Comparison of ENCODE assay signal across 6 cellular contexts in the genomic region with DNA sequence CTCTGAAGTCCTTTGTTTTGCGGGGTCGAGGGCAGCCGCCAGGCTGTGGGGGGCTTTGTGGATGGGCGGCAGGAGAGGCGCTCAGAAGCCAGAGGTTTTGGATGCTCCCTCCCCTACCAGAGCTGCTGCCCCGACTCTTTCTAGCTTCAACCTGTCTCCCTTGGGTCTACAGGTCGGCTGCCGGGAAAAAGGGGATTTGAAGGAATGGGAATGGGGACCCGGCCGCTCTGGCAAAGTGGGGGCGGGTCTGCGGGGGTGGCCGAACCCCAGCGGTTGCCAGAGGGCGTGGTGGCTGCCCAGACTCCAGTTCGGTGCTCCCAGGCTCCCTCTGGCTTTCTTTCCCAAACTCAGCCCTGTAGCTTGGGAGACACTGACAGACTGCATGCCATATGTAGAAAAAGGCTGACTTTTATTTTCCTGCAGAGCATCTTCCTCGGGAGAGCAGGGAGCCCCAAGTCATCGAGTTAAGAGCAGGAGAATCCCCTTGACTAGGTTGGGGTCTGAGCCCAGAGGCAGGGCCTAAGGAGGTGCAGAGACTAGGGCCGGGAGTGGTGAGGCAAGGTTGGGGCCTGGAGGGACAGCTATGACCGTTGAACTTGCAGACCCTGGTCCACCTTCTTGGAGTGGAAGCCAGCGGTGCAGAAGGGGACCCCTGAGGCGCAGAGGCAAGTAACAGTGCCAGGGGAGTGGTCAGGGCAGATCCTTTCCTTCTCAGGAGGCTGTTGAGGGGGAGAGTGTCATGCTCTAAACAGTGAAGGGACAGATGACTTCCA. TPM values are rescaled to one million over a fixed set of nuclear protein-coding genes. Genes with fewer than 3 reads are reported as not detected.
DNase-seq lines count a peak whose midpoint lies in the region; ATAC-seq and TF ChIP-seq lines count a peak whose summit lies in the region.

No MANE protein-coding gene starts in this region.

- H3K27ac Mint-ChIP-seq in activated CD8-positive, alpha-beta memory T cell treated with anti-CD3 and anti-CD28 coated beads, Interleukin-2, amount 10 ng/mL, durations not matched to agents 7 days and 5 days = peak overlapping the region; percentile 87
- H3K27ac Mint-ChIP-seq in effector memory CD8-positive, alpha-beta T cell = peak overlapping the region; percentile 96 to 98

- TF ChIP-seq CTCF in sigmoid colon (IDR thresholded peaks at IDR 0.05) = peak in 1 of 4 experiments; percentile 28

- H3K9me3 ChIP-seq in sigmoid colon = no peaks in the 10 kb centered on the region

- H3K27me3 ChIP-seq in sigmoid colon = no peaks in the 10 kb centered on the region

- CTCF ChIA-PET in activated CD8-positive, alpha-beta memory T cell treated with anti-CD3 and anti-CD28 coated beads, Interleukin-2, amount 10 ng/mL, durations not matched to agents 7 days and 5 days (lab: Charles Lee) = interaction anchor here (0.6 to 4.9 kb wide), 11 partner anchors 9 to 226 kb away, joined by 3 to 23 read pairs (median 7); partner anchors contain the start of genes MDC1, MRPS18B, PPP1R10 and TUBB

- no peaks in the 10 kb centered on the region for H3K27me3 Mint-ChIP-seq in activated CD8-positive, alpha-beta memory T cell treated with anti-CD3 and anti-CD28 coated beads, Interleukin-2, amount 10 ng/mL, durations not matched to agents 7 days and 5 days
- H3K27me3 Mint-ChIP-seq in effector memory CD8-positive, alpha-beta T cell = no peaks in the 10 kb centered on the region

- no peak for ATAC-seq in activated CD8-positive, alpha-beta memory T cell treated with anti-CD3 and anti-CD28 coated beads, Interleukin-2, amount 10 ng/mL, durations not matched to agents 7 days and 5 days
- ATAC-seq in effector memory CD8-positive, alpha-beta T cell (replicated peaks) = no peak
- ATAC-seq in HG02610 (IDR thresholded peaks at IDR 0.05; ENCODE audit: unreplicated experiment) (no peak), GM21528 (IDR thresholded peaks at IDR 0.05; ENCODE audit: low FRiP score, unreplicated experiment) (no peak)

- peaks cover 40% of the 10 kb centered on the region for H3K4me1 Mint-ChIP-seq in activated CD8-positive, alpha-beta memory T cell treated with anti-CD3 and anti-CD28 coated beads, Interleukin-2, amount 10 ng/mL, durations not matched to agents 7 days and 5 days
- H3K4me1 Mint-ChIP-seq in effector memory CD8-positive, alpha-beta T cell (ENCODE audit: low read depth in 2 of 2) = peaks cover 44 to 63% of the 10 kb centered on the region in 2 donors

- H3K36me3 Mint-ChIP-seq in activated CD8-positive, alpha-beta memory T cell treated with anti-CD3 and anti-CD28 coated beads, Interleukin-2, amount 10 ng/mL, durations not matched to agents 7 days and 5 days = peaks cover 34% of the 10 kb centered on the region
- H3K36me3 Mint-ChIP-seq in effector memory CD8-positive, alpha-beta T cell (ENCODE audit: insufficient read depth) = peaks cover 24% of the 10 kb centered on the region

- no peak for TF ChIP-seq POLR2A in sigmoid colon (IDR thresholded peaks at IDR 0.05)

- no peak for TF ChIP-seq EP300 in sigmoid colon (IDR thresholded peaks at IDR 0.05)

- no peaks in the 10 kb centered on the region for H3K9me3 Mint-ChIP-seq in activated CD8-positive, alpha-beta memory T cell treated with anti-CD3 and anti-CD28 coated beads, Interleukin-2, amount 10 ng/mL, durations not matched to agents 7 days and 5 days (ENCODE audit: low read depth)
- no peaks in the 10 kb centered on the region for H3K9me3 Mint-ChIP-seq in effector memory CD8-positive, alpha-beta T cell

- H3K4me3 ChIP-seq in sigmoid colon = peak overlapping the region; percentile 63 to 87 (median 72)

- WGBS in sigmoid colon, 2 donors = 21 to 23% methylated on average over 22 of the region's 22 CpGs

- H3K4me3 Mint-ChIP-seq in activated CD8-positive, alpha-beta memory T cell treated with anti-CD3 and anti-CD28 coated beads, Interleukin-2, amount 10 ng/mL, durations not matched to agents 7 days and 5 days = peak overlapping the region; percentile 90
- H3K4me3 Mint-ChIP-seq in effector memory CD8-positive, alpha-beta T cell = peak overlapping the region; percentile 87 to 97

- intact Hi-C loops in sigmoid colon (cut with DNase I) = loop anchor here (1.0 to 2.0 kb wide), 2 partner anchors 28 to 71 kb away; partner anchors contain the start of genes MRPS18B and PPP1R10

- no peaks in the 10 kb centered on the region for H3K36me3 ChIP-seq in sigmoid colon

- H3K4me1 ChIP-seq in sigmoid colon = peaks cover 0 to 72% (median 65%) of the 10 kb centered on the region in 4 donors

- no peak for DNase-seq in activated CD8-positive, alpha-beta memory T cell treated with anti-CD3 and anti-CD28 coated beads, Interleukin-2, amount 10 ng/mL, durations not matched to agents 7 days and 5 days
- DNase-seq in activated CD8-positive, alpha-beta memory T cell treated with anti-CD3 and anti-CD28 coated beads for 24 hours = no peak
- DNase-seq in effector memory CD8-positive, alpha-beta T cell = no peak
- peak; percentile 73 for DNase-seq in sigmoid colon

- H3K27ac ChIP-seq in sigmoid colon = peak overlapping the region; percentile 94 to 99 (median 98)

RNA-seq across cellular contexts. Expression of gene PPP1R18, which starts 1.4 kb away (rescaled TPM):
- 100 to 1,000 TPM; 257 to 293 TPM for total RNA-seq in activated CD8-positive, alpha-beta memory T cell treated with anti-CD3 and anti-CD28 coated beads, Interleukin-2, amount 10 ng/mL, durations not matched to agents 7 days and 5 days
- 10 to 100 TPM; 32.6 to 69.8 (median 39.0) TPM for total RNA-seq in sigmoid colon
- polyA plus RNA-seq in sigmoid colon = 10 to 100 TPM; 15.0 to 51.2 (median 27.6) TPM

RNA-seq across cellular contexts. Expression of gene NRM, which starts 2.9 kb away (rescaled TPM):
- 10 to 100 TPM; 30.2 to 36.4 TPM for total RNA-seq in activated CD8-positive, alpha-beta memory T cell treated with anti-CD3 and anti-CD28 coated beads, Interleukin-2, amount 10 ng/mL, durations not matched to agents 7 days and 5 days
- 1 to 10 TPM; 2.4 to 9.7 (median 5.0) TPM for total RNA-seq in sigmoid colon
- polyA plus RNA-seq in sigmoid colon = 10 to 100 TPM in 1 of 3 donors, 1 to 10 TPM in 2; 1.8 to 13.8 (median 2.8) TPM

RNA-seq across cellular contexts. Expression of gene DHX16, which starts 15.0 kb away (rescaled TPM):
- 10 to 100 TPM; 39.5 to 49.6 TPM for total RNA-seq in activated CD8-positive, alpha-beta memory T cell treated with anti-CD3 and anti-CD28 coated beads, Interleukin-2, amount 10 ng/mL, durations not matched to agents 7 days and 5 days
- total RNA-seq in sigmoid colon = 10 to 100 TPM; 18.0 to 22.8 (median 21.3) TPM
- 10 to 100 TPM; 21.6 to 34.2 (median 25.2) TPM for polyA plus RNA-seq in sigmoid colon

RNA-seq across cellular contexts. Expression of gene MDC1, which starts 29.2 kb away (rescaled TPM):
- total RNA-seq in activated CD8-positive, alpha-beta memory T cell treated with anti-CD3 and anti-CD28 coated beads, Interleukin-2, amount 10 ng/mL, durations not matched to agents 7 days and 5 days = 10 to 100 TPM; 67.4 to 83.9 TPM
- 10 to 100 TPM in 1 of 4 donors, 1 to 10 TPM in 3; 5.4 to 16.1 (median 6.7) TPM for total RNA-seq in sigmoid colon
- 10 to 100 TPM in 1 of 3 donors, 1 to 10 TPM in 2; 1.8 to 17.4 (median 3.7) TPM for polyA plus RNA-seq in sigmoid colon

RNA-seq across cellular contexts. Expression of gene TUBB, which starts 32.3 kb away (rescaled TPM):
- 1,000 to 10,000 TPM; 1,499 to 1,522 TPM for total RNA-seq in activated CD8-positive, alpha-beta memory T cell treated with anti-CD3 and anti-CD28 coated beads, Interleukin-2, amount 10 ng/mL, durations not matched to agents 7 days and 5 days
- total RNA-seq in sigmoid colon = 100 to 1,000 TPM; 245 to 287 (median 267) TPM
- polyA plus RNA-seq in sigmoid colon = 100 to 1,000 TPM in 2 of 3 donors, 10 to 100 TPM in 1; 96.1 to 306 (median 111) TPM
